Comparison of ENCODE assay signal across 1 cellular context in genomic region chr1:26759531-26759930, GRCh38.
TF ChIP-seq lines count a peak whose summit lies in the region.

No MANE protein-coding gene starts in this region.

TF ChIP-seq in endothelial cell of umbilical vein, 7 proteins besides CTCF, POLR2A, EP300 and RAD21 (continued from another document):
- no peak for TF ChIP-seq MAX (IDR thresholded peaks at IDR 0.05; ENCODE audit: insufficient read depth, insufficient read length)
- TF ChIP-seq GATA2 (IDR thresholded peaks at IDR 0.05; ENCODE audit: insufficient read depth, insufficient read length, low read depth, low read length): no peak
